31 cellular contexts compared by ENCODE assay signal in the genomic region with DNA sequence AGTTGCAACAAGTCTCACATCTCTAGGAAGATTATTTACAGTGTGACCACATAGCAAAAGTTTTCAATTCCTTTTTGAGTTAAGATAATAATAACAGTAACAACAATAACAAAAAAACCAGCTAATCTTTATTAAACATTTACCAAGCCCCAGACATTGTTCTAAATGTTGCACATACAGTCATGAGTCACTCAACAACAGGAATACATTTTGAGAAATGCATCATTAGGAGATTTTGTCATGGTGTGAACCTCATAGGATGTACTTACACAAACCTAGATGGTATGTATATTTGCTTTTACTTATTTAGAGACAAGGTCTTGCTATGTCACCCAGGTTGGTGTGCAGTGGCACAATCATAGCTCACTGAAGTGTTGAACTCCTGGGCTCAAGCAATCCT. TPM values are rescaled to one million over a fixed set of nuclear protein-coding genes. Genes with fewer than 3 reads are reported as not detected.
DNase-seq lines count a peak whose midpoint lies in the region; FAIRE-seq and TF ChIP-seq lines count a peak whose summit lies in the region.
"Had no signal": no experiment of that assay in that cellular context is flagged by ENCODE, and none has a peak within 500 bp of the region (broad histone marks: within the 10 kb centered on the region; RNA-seq: fewer than 3 reads in every experiment).

No MANE protein-coding gene starts in this region.

- H3K79me2 ChIP-seq in MM.1S (ENCODE audit: low read length): no peaks in the 10 kb centered on the region

- no peak overlapping the region for H3K9ac ChIP-seq in MM.1S (ENCODE audit: low read length)
- H3K9ac ChIP-seq: BLaER1 had no signal

- H3K4me1 Mint-ChIP-seq in Caco-2 (ENCODE audit: low read depth, unreplicated experiment): no peaks in the 10 kb centered on the region
- H3K4me1 Mint-ChIP-seq: CD14-positive monocyte; CD4-positive, alpha-beta memory T cell; CD4-positive, CD25-positive, alpha-beta regulatory T cell; CD8-positive, alpha-beta memory T cell had no signal

- no TSS peak for BruUV-seq in Caco-2 (replicated peaks; lab: Mats Ljungman, UMichigan)

- no peaks in the 10 kb centered on the region for H3K9me2 ChIP-seq in MM.1S (replicated peaks; ENCODE audit: insufficient read depth, low read length)

- no peak for FAIRE-seq in bronchial epithelial cell (lab: Jason Lieb, UNC)
- FAIRE-seq: A204.1, GM12891, GM19239 had no signal

- H3K4me2 ChIP-seq in MM.1S (ENCODE audit: low read depth, low read length): no peak overlapping the region
- H3K4me2 ChIP-seq: BLaER1 had no signal

- no peaks in the 10 kb centered on the region for H3K27me3 Mint-ChIP-seq in Caco-2 (ENCODE audit: insufficient read depth, unreplicated experiment)
- H3K27me3 Mint-ChIP-seq: CD4-positive, CD25-positive, alpha-beta regulatory T cell; CD8-positive, alpha-beta memory T cell had no signal

- H3K4me3 ChIP-seq in bronchial epithelial cell (ENCODE audit: low read depth, low read length) (no peak overlapping the region), fibroblast of pulmonary artery (replicated peaks; ENCODE audit: low read depth, low read length) (no peak overlapping the region), Caco-2 (ENCODE audit: low read depth, low read length) (no peak overlapping the region), MM.1S (ENCODE audit: low read length) (no peak overlapping the region)
- H3K4me3 ChIP-seq: BLaER1 had no signal

- H3K4me1 ChIP-seq in Caco-2 (no peaks in the 10 kb centered on the region), MM.1S (ENCODE audit: low read length) (peaks cover 46% of the 10 kb centered on the region)
- H3K4me1 ChIP-seq: BE2C, BLaER1 had no signal

- peaks cover 43% of the 10 kb centered on the region for H3F3A ChIP-seq in MM.1S (ENCODE audit: insufficient read depth, low read length)

- H3K9me3 ChIP-seq in Caco-2: no peaks in the 10 kb centered on the region; the same call in 1 of the 2 replicates
- H3K9me3 ChIP-seq in MM.1S (replicated peaks; ENCODE audit: insufficient read depth, low read length): no peaks in the 10 kb centered on the region
- H3K9me3 ChIP-seq: BE2C, BLaER1 had no signal

- H3K36me3 ChIP-seq in bronchial epithelial cell (ENCODE audit: control insufficient read depth, insufficient read depth, low read length): no peaks in the 10 kb centered on the region
- no peaks in the 10 kb centered on the region for H3K36me3 ChIP-seq in Caco-2 (ENCODE audit: control insufficient read depth, insufficient read depth, low read length)
- H3K36me3 ChIP-seq in MM.1S (replicated peaks; ENCODE audit: insufficient read depth, low read length): no peaks in the 10 kb centered on the region
- H3K36me3 ChIP-seq: BE2C, BLaER1 had no signal

- no peak overlapping the region for H3K4me3 Mint-ChIP-seq in Caco-2 (ENCODE audit: unreplicated experiment)
- H3K4me3 Mint-ChIP-seq: CD14-positive monocyte; CD4-positive, alpha-beta memory T cell; CD4-positive, CD25-positive, alpha-beta regulatory T cell; CD8-positive, alpha-beta memory T cell had no signal

- H4K20me1 ChIP-seq in MM.1S (ENCODE audit: insufficient read depth, low read length): no peaks in the 10 kb centered on the region
- H4K20me1 ChIP-seq: BLaER1 had no signal

- no peaks in the 10 kb centered on the region for H3K27me3 ChIP-seq in bronchial epithelial cell (ENCODE audit: control insufficient read depth, insufficient read depth, low read length)
- no peaks in the 10 kb centered on the region for H3K27me3 ChIP-seq in Caco-2 (replicated peaks; ENCODE audit: control insufficient read depth, insufficient read depth, low read length)
- no peaks in the 10 kb centered on the region for H3K27me3 ChIP-seq in MM.1S (replicated peaks; ENCODE audit: insufficient read depth, low read length)
- H3K27me3 ChIP-seq: BE2C, BLaER1 had no signal

- TF ChIP-seq CTCF in bronchial epithelial cell (IDR thresholded peaks at IDR 0.05; ENCODE audit: insufficient read depth, low read length, severe bottlenecking) (no peak), fibroblast of pulmonary artery (IDR thresholded peaks at IDR 0.05; ENCODE audit: low read length, missing control alignments) (no peak), Caco-2 (IDR thresholded peaks at IDR 0.05; ENCODE audit: insufficient read depth in 1 of 2, low read depth in 1 of 2, low read length in 1 of 2, severe bottlenecking in 1 of 2, unreplicated experiment in 1 of 2) (no peak), MM.1S (IDR thresholded peaks at IDR 0.05; ENCODE audit: low read length) (no peak)

- peak; percentile 57 for DNase-seq in bronchial epithelial cell (ENCODE audit: low read depth)
- peak; percentile 18 for DNase-seq in fibroblast of pulmonary artery (ENCODE audit: low read depth)
- DNase-seq in kidney glomerular epithelial cell (lab: John Stamatoyannopoulos, UW): peak; percentile 9
- peak; percentile 36 for DNase-seq in renal cortical epithelial cell (ENCODE audit: low read depth)
- DNase-seq in effector CD4-positive, alpha-beta T cell: no peak
- DNase-seq in Caco-2: no peak
- no peak for DNase-seq in MM.1S
- no peak for DNase-seq in NCI-H2081 (lab: John Stamatoyannopoulos, UW)
- DNase-seq: 8988T; ACHN; BE2C; C1 segment of cervical spinal cord; CD4-positive, alpha-beta memory T cell; CD4-positive, CD25-positive, alpha-beta regulatory T cell; CD8-positive, alpha-beta memory T cell; COR-L47; DMS 273 treated with DMSO at 0.1 percent for 48 hours; DMS153; DMS53; DMS79; DND-41; EL; GDM1 had no signal

- H3K27ac Mint-ChIP-seq in Caco-2 (ENCODE audit: unreplicated experiment): no peak overlapping the region
- H3K27ac Mint-ChIP-seq: CD14-positive monocyte; CD4-positive, alpha-beta memory T cell; CD4-positive, CD25-positive, alpha-beta regulatory T cell; CD8-positive, alpha-beta memory T cell had no signal

- H2AFZ ChIP-seq in MM.1S (ENCODE audit: low read length): no peak overlapping the region

- intact Hi-C loops in Caco-2 (cut with micrococcal nuclease; ENCODE audit: unreplicated experiment): no loop called here

- H3K36me3 Mint-ChIP-seq in Caco-2 (ENCODE audit: insufficient read depth, unreplicated experiment): no peaks in the 10 kb centered on the region
- H3K36me3 Mint-ChIP-seq: CD14-positive monocyte; CD4-positive, alpha-beta memory T cell; CD4-positive, CD25-positive, alpha-beta regulatory T cell; CD8-positive, alpha-beta memory T cell had no signal

- POLR2A ChIA-PET in Caco-2 (lab: Charles Lee): no interaction called here

- no peaks in the 10 kb centered on the region for H3K9me3 Mint-ChIP-seq in Caco-2 (ENCODE audit: unreplicated experiment)

- CTCF ChIA-PET in Caco-2 (lab: Charles Lee): no interaction called here

- H3K27ac ChIP-seq in MM.1S (ENCODE audit: low read length): no peak overlapping the region
- H3K27ac ChIP-seq: BLaER1 had no signal

RNA-seq across cellular contexts. Expression of gene SPAM1, which starts 52.0 kb away (rescaled TPM):
- not detected in 2 replicates for total RNA-seq in bronchial epithelial cell
- not detected in 2 replicates for total RNA-seq in renal cortical epithelial cell
- not detected in 2 replicates for total RNA-seq in Caco-2 (2022)
- total RNA-seq: A673; CD4-positive, alpha-beta memory T cell; CD4-positive, CD25-positive, alpha-beta regulatory T cell; CD8-positive, alpha-beta memory T cell; Daoy; G401 had no signal

RNA-seq across cellular contexts. Expression of gene TMEM229A, which starts 55.8 kb away (rescaled TPM):
- total RNA-seq in bronchial epithelial cell (not detected in 2 replicates), renal cortical epithelial cell (not detected in 2 replicates), Caco-2 (2022) (0.50 and 0.88 TPM in 2 replicates)
- total RNA-seq: CD4-positive, alpha-beta memory T cell; CD4-positive, CD25-positive, alpha-beta regulatory T cell; CD8-positive, alpha-beta memory T cell; Daoy; G401 had no signal

Comparison
In these comparisons a context has a peak if more than half of its experiments do, and no peak if none do; other contexts are left out.
1. DNase-seq: peak in bronchial epithelial cell (single experiment), fibroblast of pulmonary artery (single experiment), kidney glomerular epithelial cell (single experiment) and renal cortical epithelial cell (single experiment); none in effector CD4-positive, alpha-beta T cell (single experiment), Caco-2 (0 of 2), MM.1S (single experiment) and NCI-H2081 (0 of 2).